In genomic region chr2:27428213-27428977, GRCh38 we compare ENCODE assay signal across 1 cellular context.
A peak's percentile ranks its signal among the peaks of the same experiment; 100 is the strongest.
TF ChIP-seq lines count a peak whose summit lies in the region.

NRBP1 (plus strand) TSS chr2:27428631; CDS start chr2:27433274, 4,643 bp downstream.

TF ChIP-seq in K562, 482 proteins besides CTCF, POLR2A, EP300 and RAD21 (continued from another document and continues in another):
- TF ChIP-seq, protein P1, sequence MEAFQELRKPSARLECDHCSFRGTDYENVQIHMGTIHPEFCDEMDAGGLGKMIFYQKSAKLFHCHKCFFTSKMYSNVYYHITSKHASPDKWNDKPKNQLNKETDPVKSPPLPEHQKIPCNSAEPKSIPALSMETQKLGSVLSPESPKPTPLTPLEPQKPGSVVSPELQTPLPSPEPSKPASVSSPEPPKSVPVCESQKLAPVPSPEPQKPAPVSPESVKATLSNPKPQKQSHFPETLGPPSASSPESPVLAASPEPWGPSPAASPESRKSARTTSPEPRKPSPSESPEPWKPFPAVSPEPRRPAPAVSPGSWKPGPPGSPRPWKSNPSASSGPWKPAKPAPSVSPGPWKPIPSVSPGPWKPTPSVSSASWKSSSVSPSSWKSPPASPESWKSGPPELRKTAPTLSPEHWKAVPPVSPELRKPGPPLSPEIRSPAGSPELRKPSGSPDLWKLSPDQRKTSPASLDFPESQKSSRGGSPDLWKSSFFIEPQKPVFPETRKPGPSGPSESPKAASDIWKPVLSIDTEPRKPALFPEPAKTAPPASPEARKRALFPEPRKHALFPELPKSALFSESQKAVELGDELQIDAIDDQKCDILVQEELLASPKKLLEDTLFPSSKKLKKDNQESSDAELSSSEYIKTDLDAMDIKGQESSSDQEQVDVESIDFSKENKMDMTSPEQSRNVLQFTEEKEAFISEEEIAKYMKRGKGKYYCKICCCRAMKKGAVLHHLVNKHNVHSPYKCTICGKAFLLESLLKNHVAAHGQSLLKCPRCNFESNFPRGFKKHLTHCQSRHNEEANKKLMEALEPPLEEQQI (IDR thresholded peaks at IDR 0.05), result no peak
- TF ChIP-seq KHSRP (IDR thresholded peaks at IDR 0.05) (no peak), HNRNPK (IDR thresholded peaks at IDR 0.05; ENCODE audit: low read depth, low read length, poor library complexity, severe bottlenecking) (peak; percentile 80), CTBP1 (IDR thresholded peaks at IDR 0.05; ENCODE audit: borderline replicate concordance) (peak; percentile 85), CHD1 (IDR thresholded peaks at IDR 0.05; ENCODE audit: low read length) (peak; percentile 43), ZNF707 (CRISPR knock-in tag; conservative IDR thresholded peaks at IDR 0.05) (no peak), NKRF (IDR thresholded peaks at IDR 0.05; ENCODE audit: borderline replicate concordance) (peak; percentile 53), RB1 (IDR thresholded peaks at IDR 0.05; ENCODE audit: low read depth) (peak; percentile 43), MYC (IDR thresholded peaks at IDR 0.05; ENCODE audit: low read depth, low read length) (peak; percentile 18; the same call in 1 of the 2 replicates), MYC (CRISPR knock-in tag; IDR thresholded peaks at IDR 0.05; ENCODE audit: borderline replicate concordance, low read depth) (no peak), RBBP5 (IDR thresholded peaks at IDR 0.05; ENCODE audit: borderline replicate concordance, insufficient read depth, low read length, poor library complexity, severe bottlenecking) (peak; percentile 61), DPF2 (IDR thresholded peaks at IDR 0.05) (0 out of 2 replicates have a peak, but pooled peaks have one; percentile 1), CBX1 (IDR thresholded peaks at IDR 0.05; ENCODE audit: low read depth) (peak; percentile 61; the same call in 1 of the 2 replicates), NR3C1 (CRISPR knock-in tag; IDR thresholded peaks at IDR 0.05) (0 out of 2 replicates have a peak, but pooled peaks have one; percentile 60), U2AF1 (optimal IDR thresholded peaks at IDR 0.05; ENCODE audit: low read depth, low read length) (peak; percentile 80), HMG20B (CRISPR knock-in tag; IDR thresholded peaks at IDR 0.05) (no peak), NELFE (IDR thresholded peaks at IDR 0.05; ENCODE audit: insufficient read depth, insufficient read length) (no peak), BHLHE40 (IDR thresholded peaks at IDR 0.05; ENCODE audit: low read length) (0 out of 2 replicates have a peak, but pooled peaks have one; percentile 11), ELF1 (tag; IDR thresholded peaks at IDR 0.05) (no peak), NONO (IDR thresholded peaks at IDR 0.05; ENCODE audit: low read depth in 2 of 2, low read length in 1 of 2) (peak in 1 of 2 experiments; percentile 55; a peak in 2 of 4 replicates), SOX6 (IDR thresholded peaks at IDR 0.05) (0 out of 2 replicates have a peak, but pooled peaks have one; percentile 24), SETDB1 (IDR thresholded peaks at IDR 0.05; ENCODE audit: low read length) (no peak), ARHGAP35 (IDR thresholded peaks at IDR 0.05; ENCODE audit: partially characterized antibody) (no peak), MEIS2 (IDR thresholded peaks at IDR 0.05; ENCODE audit: partially characterized antibody) (no peak), KDM5B (IDR thresholded peaks at IDR 0.05; ENCODE audit: insufficient replicate concordance, low read depth, low read length) (peak; percentile 93), EZH2 (IDR thresholded peaks at IDR 0.05; ENCODE audit: borderline replicate concordance, low read depth, low read length) (no peak), NUFIP1 (IDR thresholded peaks at IDR 0.05; ENCODE audit: partially characterized antibody) (no peak), ZNF431 (CRISPR knock-in tag; IDR thresholded peaks at IDR 0.05) (no peak), ZBTB7A (IDR thresholded peaks at IDR 0.05; ENCODE audit: borderline replicate concordance, control insufficient read depth, low read depth, low read length) (peak; percentile 90)
- TF ChIP-seq, protein P2, sequence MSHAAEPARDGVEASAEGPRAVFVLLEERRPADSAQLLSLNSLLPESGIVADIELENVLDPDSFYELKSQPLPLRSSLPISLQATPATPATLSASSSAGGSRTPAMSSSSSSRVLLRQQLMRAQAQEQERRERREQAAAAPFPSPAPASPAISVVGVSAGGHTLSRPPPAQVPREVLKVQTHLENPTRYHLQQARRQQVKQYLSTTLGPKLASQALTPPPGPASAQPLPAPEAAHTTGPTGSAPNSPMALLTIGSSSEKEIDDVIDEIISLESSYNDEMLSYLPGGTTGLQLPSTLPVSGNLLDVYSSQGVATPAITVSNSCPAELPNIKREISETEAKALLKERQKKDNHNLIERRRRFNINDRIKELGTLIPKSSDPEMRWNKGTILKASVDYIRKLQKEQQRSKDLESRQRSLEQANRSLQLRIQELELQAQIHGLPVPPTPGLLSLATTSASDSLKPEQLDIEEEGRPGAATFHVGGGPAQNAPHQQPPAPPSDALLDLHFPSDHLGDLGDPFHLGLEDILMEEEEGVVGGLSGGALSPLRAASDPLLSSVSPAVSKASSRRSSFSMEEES (CRISPR knock-in tag; IDR thresholded peaks at IDR 0.05), result no peak
- TF ChIP-seq, protein P3, sequence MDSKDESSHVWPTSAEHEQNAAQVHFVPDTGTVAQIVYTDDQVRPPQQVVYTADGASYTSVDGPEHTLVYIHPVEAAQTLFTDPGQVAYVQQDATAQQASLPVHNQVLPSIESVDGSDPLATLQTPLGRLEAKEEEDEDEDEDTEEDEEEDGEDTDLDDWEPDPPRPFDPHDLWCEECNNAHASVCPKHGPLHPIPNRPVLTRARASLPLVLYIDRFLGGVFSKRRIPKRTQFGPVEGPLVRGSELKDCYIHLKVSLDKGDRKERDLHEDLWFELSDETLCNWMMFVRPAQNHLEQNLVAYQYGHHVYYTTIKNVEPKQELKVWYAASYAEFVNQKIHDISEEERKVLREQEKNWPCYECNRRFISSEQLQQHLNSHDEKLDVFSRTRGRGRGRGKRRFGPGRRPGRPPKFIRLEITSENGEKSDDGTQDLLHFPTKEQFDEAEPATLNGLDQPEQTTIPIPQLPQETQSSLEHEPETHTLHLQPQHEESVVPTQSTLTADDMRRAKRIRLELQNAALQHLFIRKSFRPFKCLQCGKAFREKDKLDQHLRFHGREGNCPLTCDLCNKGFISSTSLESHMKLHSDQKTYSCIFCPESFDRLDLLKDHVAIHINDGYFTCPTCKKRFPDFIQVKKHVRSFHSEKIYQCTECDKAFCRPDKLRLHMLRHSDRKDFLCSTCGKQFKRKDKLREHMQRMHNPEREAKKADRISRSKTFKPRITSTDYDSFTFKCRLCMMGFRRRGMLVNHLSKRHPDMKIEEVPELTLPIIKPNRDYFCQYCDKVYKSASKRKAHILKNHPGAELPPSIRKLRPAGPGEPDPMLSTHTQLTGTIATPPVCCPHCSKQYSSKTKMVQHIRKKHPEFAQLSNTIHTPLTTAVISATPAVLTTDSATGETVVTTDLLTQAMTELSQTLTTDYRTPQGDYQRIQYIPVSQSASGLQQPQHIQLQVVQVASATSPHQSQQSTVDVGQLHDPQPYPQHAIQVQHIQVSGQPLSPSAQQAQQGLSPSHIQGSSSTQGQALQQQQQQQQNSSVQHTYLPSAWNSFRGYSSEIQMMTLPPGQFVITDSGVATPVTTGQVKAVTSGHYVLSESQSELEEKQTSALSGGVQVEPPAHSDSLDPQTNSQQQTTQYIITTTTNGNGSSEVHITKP (IDR thresholded peaks at IDR 0.05; ENCODE audit: partially characterized antibody), result peak; percentile 96
- TF ChIP-seq, protein P4, sequence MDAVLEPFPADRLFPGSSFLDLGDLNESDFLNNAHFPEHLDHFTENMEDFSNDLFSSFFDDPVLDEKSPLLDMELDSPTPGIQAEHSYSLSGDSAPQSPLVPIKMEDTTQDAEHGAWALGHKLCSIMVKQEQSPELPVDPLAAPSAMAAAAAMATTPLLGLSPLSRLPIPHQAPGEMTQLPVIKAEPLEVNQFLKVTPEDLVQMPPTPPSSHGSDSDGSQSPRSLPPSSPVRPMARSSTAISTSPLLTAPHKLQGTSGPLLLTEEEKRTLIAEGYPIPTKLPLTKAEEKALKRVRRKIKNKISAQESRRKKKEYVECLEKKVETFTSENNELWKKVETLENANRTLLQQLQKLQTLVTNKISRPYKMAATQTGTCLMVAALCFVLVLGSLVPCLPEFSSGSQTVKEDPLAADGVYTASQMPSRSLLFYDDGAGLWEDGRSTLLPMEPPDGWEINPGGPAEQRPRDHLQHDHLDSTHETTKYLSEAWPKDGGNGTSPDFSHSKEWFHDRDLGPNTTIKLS (IDR thresholded peaks at IDR 0.05; ENCODE audit: borderline replicate concordance, low read depth), result no peak
- TF ChIP-seq, protein P5, sequence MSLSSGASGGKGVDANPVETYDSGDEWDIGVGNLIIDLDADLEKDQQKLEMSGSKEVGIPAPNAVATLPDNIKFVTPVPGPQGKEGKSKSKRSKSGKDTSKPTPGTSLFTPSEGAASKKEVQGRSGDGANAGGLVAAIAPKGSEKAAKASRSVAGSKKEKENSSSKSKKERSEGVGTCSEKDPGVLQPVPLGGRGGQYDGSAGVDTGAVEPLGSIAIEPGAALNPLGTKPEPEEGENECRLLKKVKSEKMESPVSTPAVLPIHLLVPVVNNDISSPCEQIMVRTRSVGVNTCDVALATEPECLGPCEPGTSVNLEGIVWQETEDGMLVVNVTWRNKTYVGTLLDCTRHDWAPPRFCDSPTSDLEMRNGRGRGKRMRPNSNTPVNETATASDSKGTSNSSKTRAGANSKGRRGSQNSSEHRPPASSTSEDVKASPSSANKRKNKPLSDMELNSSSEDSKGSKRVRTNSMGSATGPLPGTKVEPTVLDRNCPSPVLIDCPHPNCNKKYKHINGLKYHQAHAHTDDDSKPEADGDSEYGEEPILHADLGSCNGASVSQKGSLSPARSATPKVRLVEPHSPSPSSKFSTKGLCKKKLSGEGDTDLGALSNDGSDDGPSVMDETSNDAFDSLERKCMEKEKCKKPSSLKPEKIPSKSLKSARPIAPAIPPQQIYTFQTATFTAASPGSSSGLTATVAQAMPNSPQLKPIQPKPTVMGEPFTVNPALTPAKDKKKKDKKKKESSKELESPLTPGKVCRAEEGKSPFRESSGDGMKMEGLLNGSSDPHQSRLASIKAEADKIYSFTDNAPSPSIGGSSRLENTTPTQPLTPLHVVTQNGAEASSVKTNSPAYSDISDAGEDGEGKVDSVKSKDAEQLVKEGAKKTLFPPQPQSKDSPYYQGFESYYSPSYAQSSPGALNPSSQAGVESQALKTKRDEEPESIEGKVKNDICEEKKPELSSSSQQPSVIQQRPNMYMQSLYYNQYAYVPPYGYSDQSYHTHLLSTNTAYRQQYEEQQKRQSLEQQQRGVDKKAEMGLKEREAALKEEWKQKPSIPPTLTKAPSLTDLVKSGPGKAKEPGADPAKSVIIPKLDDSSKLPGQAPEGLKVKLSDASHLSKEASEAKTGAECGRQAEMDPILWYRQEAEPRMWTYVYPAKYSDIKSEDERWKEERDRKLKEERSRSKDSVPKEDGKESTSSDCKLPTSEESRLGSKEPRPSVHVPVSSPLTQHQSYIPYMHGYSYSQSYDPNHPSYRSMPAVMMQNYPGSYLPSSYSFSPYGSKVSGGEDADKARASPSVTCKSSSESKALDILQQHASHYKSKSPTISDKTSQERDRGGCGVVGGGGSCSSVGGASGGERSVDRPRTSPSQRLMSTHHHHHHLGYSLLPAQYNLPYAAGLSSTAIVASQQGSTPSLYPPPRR (CRISPR knock-in tag; IDR thresholded peaks at IDR 0.05; ENCODE audit: borderline replicate concordance), result no peak
- TF ChIP-seq, protein P6, sequence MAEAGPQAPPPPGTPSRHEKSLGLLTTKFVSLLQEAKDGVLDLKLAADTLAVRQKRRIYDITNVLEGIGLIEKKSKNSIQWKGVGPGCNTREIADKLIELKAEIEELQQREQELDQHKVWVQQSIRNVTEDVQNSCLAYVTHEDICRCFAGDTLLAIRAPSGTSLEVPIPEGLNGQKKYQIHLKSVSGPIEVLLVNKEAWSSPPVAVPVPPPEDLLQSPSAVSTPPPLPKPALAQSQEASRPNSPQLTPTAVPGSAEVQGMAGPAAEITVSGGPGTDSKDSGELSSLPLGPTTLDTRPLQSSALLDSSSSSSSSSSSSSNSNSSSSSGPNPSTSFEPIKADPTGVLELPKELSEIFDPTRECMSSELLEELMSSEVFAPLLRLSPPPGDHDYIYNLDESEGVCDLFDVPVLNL (CRISPR knock-in tag; IDR thresholded peaks at IDR 0.05; ENCODE audit: low read depth), result no peak
- TF ChIP-seq, protein P7, sequence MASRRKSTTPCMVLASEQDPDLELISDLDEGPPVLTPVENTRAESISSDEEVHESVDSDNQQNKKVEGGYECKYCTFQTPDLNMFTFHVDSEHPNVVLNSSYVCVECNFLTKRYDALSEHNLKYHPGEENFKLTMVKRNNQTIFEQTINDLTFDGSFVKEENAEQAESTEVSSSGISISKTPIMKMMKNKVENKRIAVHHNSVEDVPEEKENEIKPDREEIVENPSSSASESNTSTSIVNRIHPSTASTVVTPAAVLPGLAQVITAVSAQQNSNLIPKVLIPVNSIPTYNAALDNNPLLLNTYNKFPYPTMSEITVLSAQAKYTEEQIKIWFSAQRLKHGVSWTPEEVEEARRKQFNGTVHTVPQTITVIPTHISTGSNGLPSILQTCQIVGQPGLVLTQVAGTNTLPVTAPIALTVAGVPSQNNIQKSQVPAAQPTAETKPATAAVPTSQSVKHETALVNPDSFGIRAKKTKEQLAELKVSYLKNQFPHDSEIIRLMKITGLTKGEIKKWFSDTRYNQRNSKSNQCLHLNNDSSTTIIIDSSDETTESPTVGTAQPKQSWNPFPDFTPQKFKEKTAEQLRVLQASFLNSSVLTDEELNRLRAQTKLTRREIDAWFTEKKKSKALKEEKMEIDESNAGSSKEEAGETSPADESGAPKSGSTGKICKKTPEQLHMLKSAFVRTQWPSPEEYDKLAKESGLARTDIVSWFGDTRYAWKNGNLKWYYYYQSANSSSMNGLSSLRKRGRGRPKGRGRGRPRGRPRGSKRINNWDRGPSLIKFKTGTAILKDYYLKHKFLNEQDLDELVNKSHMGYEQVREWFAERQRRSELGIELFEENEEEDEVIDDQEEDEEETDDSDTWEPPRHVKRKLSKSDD (conservative IDR thresholded peaks at IDR 0.05; ENCODE audit: low read length), result no peak
- TF ChIP-seq, protein P8, sequence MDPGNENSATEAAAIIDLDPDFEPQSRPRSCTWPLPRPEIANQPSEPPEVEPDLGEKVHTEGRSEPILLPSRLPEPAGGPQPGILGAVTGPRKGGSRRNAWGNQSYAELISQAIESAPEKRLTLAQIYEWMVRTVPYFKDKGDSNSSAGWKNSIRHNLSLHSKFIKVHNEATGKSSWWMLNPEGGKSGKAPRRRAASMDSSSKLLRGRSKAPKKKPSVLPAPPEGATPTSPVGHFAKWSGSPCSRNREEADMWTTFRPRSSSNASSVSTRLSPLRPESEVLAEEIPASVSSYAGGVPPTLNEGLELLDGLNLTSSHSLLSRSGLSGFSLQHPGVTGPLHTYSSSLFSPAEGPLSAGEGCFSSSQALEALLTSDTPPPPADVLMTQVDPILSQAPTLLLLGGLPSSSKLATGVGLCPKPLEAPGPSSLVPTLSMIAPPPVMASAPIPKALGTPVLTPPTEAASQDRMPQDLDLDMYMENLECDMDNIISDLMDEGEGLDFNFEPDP (CRISPR knock-in tag; IDR thresholded peaks at IDR 0.05), result 0 out of 2 replicates have a peak, but pooled peaks have one; percentile 72
